In the genomic region with DNA sequence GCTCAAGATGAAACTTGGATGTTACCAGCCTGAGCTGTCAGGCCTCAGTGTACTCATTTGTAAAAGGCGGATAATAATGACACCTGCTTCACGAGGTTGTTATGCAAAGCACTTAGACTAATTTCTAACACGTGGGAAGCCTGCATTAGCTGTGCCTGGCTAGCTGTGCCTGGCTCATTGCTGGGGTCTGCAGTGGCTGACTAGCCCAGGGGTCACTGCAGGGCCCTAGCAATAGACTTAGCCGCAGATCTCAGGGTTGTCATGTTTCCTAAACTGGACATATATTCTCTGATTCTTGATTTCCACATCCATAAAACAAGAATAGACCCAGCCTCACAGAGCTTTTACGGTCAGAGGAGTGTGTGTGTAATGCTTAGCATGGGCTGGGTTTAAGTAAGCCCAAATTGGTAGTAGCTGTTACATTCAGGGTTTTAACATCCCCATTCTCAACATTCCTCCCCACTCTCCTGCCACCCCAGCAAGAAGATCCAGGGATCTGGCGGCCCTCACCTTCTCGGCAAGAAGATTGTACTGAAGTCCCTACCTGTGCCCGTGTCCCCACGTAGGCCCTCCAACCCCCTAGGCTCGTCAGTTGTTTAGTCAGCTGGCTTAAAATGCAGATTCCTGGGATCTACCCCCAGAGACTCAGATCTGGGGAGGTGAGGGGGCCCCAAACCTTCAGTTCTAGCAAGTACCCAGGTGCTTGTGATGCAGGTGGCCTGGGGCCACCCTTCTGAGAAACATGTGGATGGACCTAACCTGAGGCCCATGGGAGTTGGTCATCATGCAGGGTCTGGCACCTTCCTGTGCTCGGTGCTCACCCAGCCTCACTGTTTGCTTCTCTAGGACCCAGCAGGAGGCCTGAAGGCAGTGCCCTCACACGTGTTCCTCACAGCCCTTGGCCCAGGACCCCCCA, we compare ENCODE assay signal across 17 cellular contexts. TPM values are rescaled to one million over a fixed set of nuclear protein-coding genes. Genes with fewer than 3 reads are reported as not detected.
DNase-seq lines count a peak whose midpoint lies in the region; ATAC-seq and TF ChIP-seq lines count a peak whose summit lies in the region.
"Had no signal": no experiment of that assay in that cellular context is flagged by ENCODE, and none has a peak within 500 bp of the region (broad histone marks: within the 10 kb centered on the region; RNA-seq: fewer than 3 reads in every experiment).

No MANE protein-coding gene starts in this region.

- H3K4me1 ChIP-seq in adrenal gland (replicated peaks in 1 of 2), result peaks cover 29 to 30% of the 10 kb centered on the region in 2 donors
- peaks cover 0 to 52% of the 10 kb centered on the region in 2 donors for H3K4me1 ChIP-seq in right atrium auricular region

- H3K27ac ChIP-seq in adrenal gland, result peak overlapping the region in 2 of 5 donors; percentile 91 to 98
- H3K27ac ChIP-seq in right atrium auricular region, result peak overlapping the region in 1 of 2 donors; percentile 2
- peak overlapping the region; percentile 27 for H3K27ac ChIP-seq in substantia nigra (ENCODE audit: low read depth, low read length, poor library complexity, severe bottlenecking)
- H3K27ac ChIP-seq: brain microvascular endothelial cell had no signal

- H3K36me3 ChIP-seq in adrenal gland (replicated peaks in 1 of 2), result peaks cover 0 to 51% of the 10 kb centered on the region in 2 donors
- H3K36me3 ChIP-seq in right atrium auricular region, result peaks cover 50% of the 10 kb centered on the region
- H3K36me3 ChIP-seq: brain microvascular endothelial cell had no signal

- POLR2A ChIA-PET in activated CD4-positive, alpha-beta T cell treated with anti-CD3 and anti-CD28 coated beads, Interleukin-2, amount 10 ng/mL, durations not matched to agents 7 days and 5 days (lab: Charles Lee), result no interaction called here

- no peak for ATAC-seq in HG03439 (IDR thresholded peaks at IDR 0.05; ENCODE audit: unreplicated experiment)
- no peak for ATAC-seq in HG03095 (IDR thresholded peaks at IDR 0.05; ENCODE audit: unreplicated experiment)
- ATAC-seq: effector memory CD8-positive, alpha-beta T cell had no signal

- TF ChIP-seq POLR2A in adrenal gland (IDR thresholded peaks at IDR 0.05), result peak in 1 of 2 donors; percentile 43

- no peak overlapping the region for H3K4me3 Mint-ChIP-seq in activated CD4-positive, alpha-beta T cell treated with anti-CD3 and anti-CD28 coated beads, Interleukin-2, amount 10 ng/mL, durations not matched to agents 7 days and 5 days
- H3K4me3 Mint-ChIP-seq: activated T-helper 1 cell treated with anti-CD3 and anti-CD28 coated beads, Interleukin-12 subunit alpha, Interleukin-12 subunit beta, Interleukin-2, Interleukin-4 antibody, amounts not matched to agents 30 ng/mL and 10 ng/mL and 1 ng/mL, durations not matched to agents 14 hours and 24 hours and 36 hours; effector memory CD8-positive, alpha-beta T cell; H9; naive thymus-derived CD8-positive, alpha-beta T cell had no signal

- CTCF ChIA-PET in activated CD4-positive, alpha-beta T cell treated with anti-CD3 and anti-CD28 coated beads, Interleukin-2, amount 10 ng/mL, durations not matched to agents 7 days and 5 days (lab: Charles Lee), result interaction anchor here (0.8 to 5.0 kb wide), 5 partner anchors 8 to 34 kb away, joined by 3 to 33 read pairs (median 5); a partner anchor contains a TSS

- peak in 1 of 6 experiments; percentile 1 for TF ChIP-seq CTCF in adrenal gland (IDR thresholded peaks at IDR 0.05)
- TF ChIP-seq CTCF in right atrium auricular region (IDR thresholded peaks at IDR 0.05), result no peak

- H3K9me3 Mint-ChIP-seq in activated CD4-positive, alpha-beta T cell treated with anti-CD3 and anti-CD28 coated beads, Interleukin-2, amount 10 ng/mL, durations not matched to agents 7 days and 5 days, result no peaks in the 10 kb centered on the region
- H3K9me3 Mint-ChIP-seq: activated T-helper 1 cell treated with anti-CD3 and anti-CD28 coated beads, Interleukin-12 subunit alpha, Interleukin-12 subunit beta, Interleukin-2, Interleukin-4 antibody, amounts not matched to agents 30 ng/mL and 10 ng/mL and 1 ng/mL, durations not matched to agents 14 hours and 24 hours and 36 hours; effector memory CD8-positive, alpha-beta T cell; H9; naive thymus-derived CD8-positive, alpha-beta T cell had no signal

- H3K27me3 ChIP-seq in adrenal gland, result no peaks in the 10 kb centered on the region
- H3K27me3 ChIP-seq in right atrium auricular region, result no peaks in the 10 kb centered on the region
- H3K27me3 ChIP-seq: brain microvascular endothelial cell had no signal

- WGBS in adrenal gland, 4 donors, result 78 to 92% (median 83%) methylated on average over 10 to 12 of the region's 12 CpGs

- H3K27me3 Mint-ChIP-seq in activated CD4-positive, alpha-beta T cell treated with anti-CD3 and anti-CD28 coated beads, Interleukin-2, amount 10 ng/mL, durations not matched to agents 7 days and 5 days, result no peaks in the 10 kb centered on the region
- H3K27me3 Mint-ChIP-seq: naive thymus-derived CD8-positive, alpha-beta T cell had no signal

- no peaks in the 10 kb centered on the region for H3K9me3 ChIP-seq in adrenal gland (replicated peaks in 1 of 3)
- no peaks in the 10 kb centered on the region for H3K9me3 ChIP-seq in right atrium auricular region

- intact Hi-C loops in adrenal gland (cut with DNase I), result no loop called here

- peak; percentile 61 for DNase-seq in activated CD4-positive, alpha-beta T cell treated with anti-CD3 and anti-CD28 coated beads, Interleukin-2, amount 50 U/mL, for 1 hour
- DNase-seq in activated CD4-positive, alpha-beta T cell treated with anti-CD3 and anti-CD28 coated beads, Interleukin-2, amount 10 ng/mL, durations not matched to agents 7 days and 5 days, result no peak
- DNase-seq in adrenal gland, result peak in 5 of 7 donors; percentile 26 to 82 (median 69)
- peak; percentile 93 for DNase-seq in right atrium auricular region (ENCODE audit: low spot score)
- DNase-seq in substantia nigra (lab: John Stamatoyannopoulos, UW), result peak in 2 of 49 donors; percentile 16 to 34
- DNase-seq in NCI-H2029 treated with DMSO at 0.1 percent for 48 hours (lab: John Stamatoyannopoulos, UW), result no peak
- DNase-seq: brain microvascular endothelial cell; effector memory CD8-positive, alpha-beta T cell; GDM1; glutamatergic neuron; H9 had no signal

- H3K4me3 ChIP-seq in adrenal gland, result no peak overlapping the region
- no peak overlapping the region for H3K4me3 ChIP-seq in right atrium auricular region

- no peak overlapping the region for H3K27ac Mint-ChIP-seq in activated CD4-positive, alpha-beta T cell treated with anti-CD3 and anti-CD28 coated beads, Interleukin-2, amount 10 ng/mL, durations not matched to agents 7 days and 5 days
- H3K27ac Mint-ChIP-seq: activated T-helper 1 cell treated with anti-CD3 and anti-CD28 coated beads, Interleukin-12 subunit alpha, Interleukin-12 subunit beta, Interleukin-2, Interleukin-4 antibody, amounts not matched to agents 30 ng/mL and 10 ng/mL and 1 ng/mL, durations not matched to agents 14 hours and 24 hours and 36 hours; effector memory CD8-positive, alpha-beta T cell had no signal

- H3K4me1 Mint-ChIP-seq in activated CD4-positive, alpha-beta T cell treated with anti-CD3 and anti-CD28 coated beads, Interleukin-2, amount 10 ng/mL, durations not matched to agents 7 days and 5 days, result no peaks in the 10 kb centered on the region

- H3K36me3 Mint-ChIP-seq in activated CD4-positive, alpha-beta T cell treated with anti-CD3 and anti-CD28 coated beads, Interleukin-2, amount 10 ng/mL, durations not matched to agents 7 days and 5 days (ENCODE audit: low read depth), result no peaks in the 10 kb centered on the region
- H3K36me3 Mint-ChIP-seq: naive thymus-derived CD8-positive, alpha-beta T cell had no signal

RNA-seq across cellular contexts. Expression of a gene that starts 8.6 kb away (rescaled TPM):
- total RNA-seq in activated CD4-positive, alpha-beta T cell treated with anti-CD3 and anti-CD28 coated beads, Interleukin-2, amount 10 ng/mL, durations not matched to agents 7 days and 5 days, result 1 to 10 TPM; 2.1 to 2.7 TPM
- 100 to 1,000 TPM in 5 of 8 donors, 10 to 100 TPM in 3; 49.5 to 854 (median 185) TPM for total RNA-seq in adrenal gland
- polyA plus RNA-seq in adrenal gland, result 100 to 1,000 TPM in 2 of 3 donors, 10 to 100 TPM in 1; 34.5 to 499 (median 282) TPM
- total RNA-seq in right atrium auricular region, result 100 to 1,000 TPM; 150 to 238 TPM

RNA-seq across cellular contexts. Expression of a gene that starts 9.9 kb away (rescaled TPM):
- total RNA-seq in activated CD4-positive, alpha-beta T cell treated with anti-CD3 and anti-CD28 coated beads, Interleukin-2, amount 10 ng/mL, durations not matched to agents 7 days and 5 days, result 10 to 100 TPM; 28.3 to 30.4 TPM
- total RNA-seq in adrenal gland, result 10 to 100 TPM; 28.8 to 60.4 (median 38.6) TPM
- 10 to 100 TPM; 20.9 to 28.6 (median 27.1) TPM for polyA plus RNA-seq in adrenal gland
- total RNA-seq in right atrium auricular region, result 10 to 100 TPM; 26.8 to 36.9 TPM

RNA-seq across cellular contexts. Expression of a gene that starts 19.7 kb away (rescaled TPM):
- not detected for total RNA-seq in activated CD4-positive, alpha-beta T cell treated with anti-CD3 and anti-CD28 coated beads, Interleukin-2, amount 10 ng/mL, durations not matched to agents 7 days and 5 days
- 1 to 10 TPM in 1 of 8 donors, under 1 TPM in 2, not detected in 5; 0.54 to 2.1 (median 0.83) TPM for total RNA-seq in adrenal gland
- under 1 TPM in 1 of 3 donors, not detected in 2; 0.10 TPM for polyA plus RNA-seq in adrenal gland
- 1 to 10 TPM in 1 of 2 donors, under 1 TPM in 1; 0.44 to 3.2 TPM for total RNA-seq in right atrium auricular region
- total RNA-seq: activated T-helper 1 cell treated with anti-CD3 and anti-CD28 coated beads, Interleukin-12 subunit alpha, Interleukin-12 subunit beta, Interleukin-2, Interleukin-4 antibody, amounts not matched to agents 30 ng/mL and 10 ng/mL and 1 ng/mL, durations not matched to agents 14 hours and 24 hours and 36 hours; H9; kidney epithelial cell; naive thymus-derived CD8-positive, alpha-beta T cell had no signal
- polyA plus RNA-seq: naive thymus-derived CD8-positive, alpha-beta T cell had no signal

RNA-seq across cellular contexts. Expression of a gene that starts 53.1 kb away (rescaled TPM):
- total RNA-seq in activated CD4-positive, alpha-beta T cell treated with anti-CD3 and anti-CD28 coated beads, Interleukin-2, amount 10 ng/mL, durations not matched to agents 7 days and 5 days, result 1 to 10 TPM; 5.7 to 6.9 TPM
- 10 to 100 TPM in 5 of 8 donors, 1 to 10 TPM in 3; 1.8 to 26.0 (median 14.9) TPM for total RNA-seq in adrenal gland
- 10 to 100 TPM in 2 of 3 donors, 1 to 10 TPM in 1; 5.3 to 44.9 (median 41.3) TPM for polyA plus RNA-seq in adrenal gland
- total RNA-seq in right atrium auricular region, result 10 to 100 TPM; 17.6 to 23.2 TPM
- total RNA-seq: NCI-H460 had no signal

Comparison
In these comparisons a context has a peak if more than half of its experiments do, and no peak if none do; other contexts are left out.
1. DNase-seq: peak in activated CD4-positive, alpha-beta T cell treated with anti-CD3 and anti-CD28 coated beads, Interleukin-2, amount 50 U/mL, for 1 hour (single experiment), adrenal gland (5 of 7) and right atrium auricular region (single experiment); none in activated CD4-positive, alpha-beta T cell treated with anti-CD3 and anti-CD28 coated beads, Interleukin-2, amount 10 ng/mL, durations not matched to agents 7 days and 5 days (single experiment) and NCI-H2029 treated with DMSO at 0.1 percent for 48 hours (single experiment).
2. RNA of a gene that starts 8.6 kb away (total RNA-seq): 49.5 to 854 TPM in adrenal gland and 150 to 238 TPM in right atrium auricular region; 2.1 to 2.7 TPM in activated CD4-positive, alpha-beta T cell treated with anti-CD3 and anti-CD28 coated beads, Interleukin-2, amount 10 ng/mL, durations not matched to agents 7 days and 5 days; every median in the first group is over 10 times any median in the second.